In the genomic region with DNA sequence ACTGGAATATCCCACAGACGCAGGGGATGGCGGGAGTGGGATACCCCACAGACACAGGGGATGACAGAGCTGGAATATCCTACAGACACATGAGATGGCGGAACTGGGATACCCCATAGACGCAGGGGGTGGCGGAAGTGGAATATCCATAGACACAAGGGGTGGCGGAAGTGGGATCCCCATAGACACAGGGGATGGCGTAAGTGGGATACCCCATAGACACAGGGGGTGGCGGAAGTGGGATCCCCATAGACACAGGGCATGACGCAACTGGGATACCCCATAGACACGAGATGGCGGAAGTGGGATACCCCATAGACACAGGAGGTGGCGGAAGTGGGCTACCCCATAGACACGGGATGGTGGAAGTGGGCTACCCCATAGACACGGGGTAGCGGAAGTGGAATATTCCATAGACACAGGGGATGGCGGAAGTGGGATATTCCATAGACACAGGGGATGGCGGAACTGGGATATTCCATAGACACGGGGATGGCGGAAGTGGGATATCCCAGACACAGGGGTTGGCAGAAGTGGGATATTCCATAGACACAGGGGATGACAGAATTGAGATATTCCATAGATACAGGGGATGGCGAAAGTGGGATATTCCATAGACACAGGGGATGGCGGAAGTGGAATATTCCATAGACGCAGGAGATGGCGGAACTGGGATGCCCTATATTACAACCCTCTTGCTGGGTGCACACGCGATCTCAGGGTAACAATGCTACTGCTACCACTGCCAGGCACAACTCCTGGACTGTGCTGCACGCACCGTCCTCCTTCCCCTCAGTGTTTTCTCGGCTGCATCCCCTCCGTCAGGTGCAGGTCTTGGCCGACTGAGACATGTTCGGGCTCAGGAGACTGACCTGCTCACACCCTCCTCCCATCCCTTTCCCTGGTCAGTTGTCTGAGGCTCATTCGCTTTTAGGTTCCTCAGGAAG, we compare ENCODE assay signal across 18 cellular contexts. TPM values are rescaled to one million over a fixed set of nuclear protein-coding genes. Genes with fewer than 3 reads are reported as not detected.
DNase-seq lines count a peak whose midpoint lies in the region; ATAC-seq and TF ChIP-seq lines count a peak whose summit lies in the region.
"Had no signal": no experiment of that assay in that cellular context is flagged by ENCODE, and none has a peak within 500 bp of the region (broad histone marks: within the 10 kb centered on the region; RNA-seq: fewer than 3 reads in every experiment).

No MANE protein-coding gene starts in this region.

- H3K4ac ChIP-seq in neuronal stem cell (ENCODE audit: low read length) = no peak overlapping the region

- H3K9me3 Mint-ChIP-seq in Calu3 (ENCODE audit: low read depth, unreplicated experiment) = peaks cover 6% of the 10 kb centered on the region
- H3K9me3 Mint-ChIP-seq in activated CD4-positive, alpha-beta T cell treated with anti-CD3 and anti-CD28 coated beads, Interleukin-2, amount 10 ng/mL, durations not matched to agents 24 days and 14 days = peaks cover 5% of the 10 kb centered on the region
- peaks cover 12% of the 10 kb centered on the region for H3K9me3 Mint-ChIP-seq in activated CD8-positive, alpha-beta memory T cell treated with anti-CD3 and anti-CD28 coated beads, Interleukin-2, amount 10 ng/mL, durations not matched to agents 7 days and 5 days (ENCODE audit: low read depth)
- H3K9me3 Mint-ChIP-seq: CD4-positive, alpha-beta T cell; memory B cell had no signal

- peaks cover 21% of the 10 kb centered on the region for H3K79me1 ChIP-seq in neuronal stem cell (ENCODE audit: low read depth, low read length)

- no peak overlapping the region for H2AFZ ChIP-seq in neuronal stem cell (ENCODE audit: low read length)

- H2BK15ac ChIP-seq in neuronal stem cell (ENCODE audit: low read length) = no peak overlapping the region

- H3K36me3 ChIP-seq in breast epithelium = no peaks in the 10 kb centered on the region
- H3K36me3 ChIP-seq in neuronal stem cell (replicated peaks in 1 of 2; ENCODE audit: control insufficient read depth in 2 of 2, insufficient read depth in 2 of 2, low read length in 2 of 2) = peaks cover 23 to 84% of the 10 kb centered on the region in 2 donors

- BruUV-seq in Calu3 (replicated peaks; lab: Mats Ljungman, UMichigan) = no TSS peak

- H3K14ac ChIP-seq in neuronal stem cell (ENCODE audit: low read length) = no peak overlapping the region

- peaks cover 28% of the 10 kb centered on the region for H3K4me1 Mint-ChIP-seq in Calu3 (ENCODE audit: low read depth, unreplicated experiment)
- peaks cover 2% of the 10 kb centered on the region for H3K4me1 Mint-ChIP-seq in activated CD4-positive, alpha-beta T cell treated with anti-CD3 and anti-CD28 coated beads, Interleukin-2, amount 10 ng/mL, durations not matched to agents 24 days and 14 days
- H3K4me1 Mint-ChIP-seq in activated CD8-positive, alpha-beta memory T cell treated with anti-CD3 and anti-CD28 coated beads, Interleukin-2, amount 10 ng/mL, durations not matched to agents 7 days and 5 days = no peaks in the 10 kb centered on the region

- H2AK5ac ChIP-seq in neuronal stem cell (ENCODE audit: low read depth, low read length) = no peak overlapping the region

- no peak for TF ChIP-seq CTCF in Calu3 (IDR thresholded peaks at IDR 0.05; ENCODE audit: unreplicated experiment)
- no peak for TF ChIP-seq CTCF in LNCaP clone FGC (IDR thresholded peaks at IDR 0.05; ENCODE audit: control insufficient read depth, extremely low read depth, insufficient read depth)
- TF ChIP-seq CTCF in breast epithelium (IDR thresholded peaks at IDR 0.05) = no peak

- H3K9me3 ChIP-seq in breast epithelium (no peaks in the 10 kb centered on the region), neuronal stem cell (replicated peaks in 1 of 2; ENCODE audit: control insufficient read depth in 2 of 2, insufficient read depth in 1 of 2, low read depth in 1 of 2, low read length in 2 of 2) (peaks cover 14 to 27% of the 10 kb centered on the region in 2 donors)
- H3K9me3 ChIP-seq: neutrophil, psoas muscle, upper lobe of left lung had no signal

- H3K4me1 ChIP-seq in breast epithelium = peaks cover 0 to 4% of the 10 kb centered on the region in 2 donors
- H3K4me1 ChIP-seq in neuronal stem cell (ENCODE audit: control insufficient read depth in 2 of 2, insufficient read depth in 1 of 2, low read depth in 1 of 2, low read length in 2 of 2) = no peaks in the 10 kb centered on the region
- H3K4me1 ChIP-seq: psoas muscle had no signal

- intact Hi-C loops in Calu3 (cut with micrococcal nuclease; ENCODE audit: unreplicated experiment) = loop anchor here (5.0 kb wide), 1 partner anchor 49 kb away; the partner anchor contains the start of gene ZNF444
- intact Hi-C loops in breast epithelium (cut with DNase I; ENCODE audit: low total_unique reads) = no loop called here
- intact Hi-C loops in activated CD4-positive, alpha-beta T cell treated with anti-CD3 and anti-CD28 coated beads, Interleukin-2, amount 10 ng/mL, durations not matched to agents 24 days and 14 days (cut with micrococcal nuclease) = no loop called here

- no peaks in the 10 kb centered on the region for H3K27me3 Mint-ChIP-seq in Calu3 (ENCODE audit: unreplicated experiment)
- H3K27me3 Mint-ChIP-seq in activated CD4-positive, alpha-beta T cell treated with anti-CD3 and anti-CD28 coated beads, Interleukin-2, amount 10 ng/mL, durations not matched to agents 24 days and 14 days = no peaks in the 10 kb centered on the region
- H3K27me3 Mint-ChIP-seq in activated CD8-positive, alpha-beta memory T cell treated with anti-CD3 and anti-CD28 coated beads, Interleukin-2, amount 10 ng/mL, durations not matched to agents 7 days and 5 days = no peaks in the 10 kb centered on the region
- H3K27me3 Mint-ChIP-seq: activated naive CD8-positive, alpha-beta T cell; CD4-positive, alpha-beta T cell; memory B cell had no signal

- WGBS in neuronal stem cell (ENCODE audit: extremely low coverage in 2 of 2, insufficient read length in 2 of 2, insufficient replicate concordance in 1 of 2), 2 donors = no CpG with 5 or more reads among the region's 32 CpGs

- no peak overlapping the region for H3K4me2 ChIP-seq in neuronal stem cell (ENCODE audit: insufficient read depth, low read length, poor library complexity, severe bottlenecking)

- peak overlapping the region; percentile 91 for H3K27ac Mint-ChIP-seq in Calu3 (ENCODE audit: unreplicated experiment)
- H3K27ac Mint-ChIP-seq in activated CD4-positive, alpha-beta T cell treated with anti-CD3 and anti-CD28 coated beads, Interleukin-2, amount 10 ng/mL, durations not matched to agents 24 days and 14 days = no peak overlapping the region
- no peak overlapping the region for H3K27ac Mint-ChIP-seq in activated CD8-positive, alpha-beta memory T cell treated with anti-CD3 and anti-CD28 coated beads, Interleukin-2, amount 10 ng/mL, durations not matched to agents 7 days and 5 days
- H3K27ac Mint-ChIP-seq: activated naive CD8-positive, alpha-beta T cell; CD4-positive, alpha-beta T cell; memory B cell had no signal

- no peak overlapping the region for H4K91ac ChIP-seq in neuronal stem cell (ENCODE audit: low read depth, low read length, poor library complexity)

- ATAC-seq in GM18861 (IDR thresholded peaks at IDR 0.05; ENCODE audit: unreplicated experiment) = no peak
- no peak for ATAC-seq in activated CD8-positive, alpha-beta memory T cell treated with anti-CD3 and anti-CD28 coated beads, Interleukin-2, amount 10 ng/mL, durations not matched to agents 7 days and 5 days

- H3K4me3 Mint-ChIP-seq in Calu3 (ENCODE audit: low read depth, unreplicated experiment) = peak overlapping the region; percentile 66
- no peak overlapping the region for H3K4me3 Mint-ChIP-seq in activated CD4-positive, alpha-beta T cell treated with anti-CD3 and anti-CD28 coated beads, Interleukin-2, amount 10 ng/mL, durations not matched to agents 24 days and 14 days
- H3K4me3 Mint-ChIP-seq in activated CD8-positive, alpha-beta memory T cell treated with anti-CD3 and anti-CD28 coated beads, Interleukin-2, amount 10 ng/mL, durations not matched to agents 7 days and 5 days = no peak overlapping the region
- H3K4me3 Mint-ChIP-seq: activated naive CD8-positive, alpha-beta T cell; CD4-positive, alpha-beta T cell; memory B cell had no signal

- H3K27me3 ChIP-seq in breast epithelium = no peaks in the 10 kb centered on the region
- no peaks in the 10 kb centered on the region for H3K27me3 ChIP-seq in neuronal stem cell (ENCODE audit: control insufficient read depth in 3 of 3, insufficient read depth in 3 of 3, low read depth in 1 of 3, low read length in 3 of 3)
- H3K27me3 ChIP-seq: neutrophil, upper lobe of left lung had no signal

- H4K8ac ChIP-seq in neuronal stem cell (ENCODE audit: low read depth, low read length) = peak overlapping the region; percentile 29

- no peak overlapping the region for H3K23ac ChIP-seq in neuronal stem cell (ENCODE audit: low read depth, low read length, poor library complexity)

- peak overlapping the region; percentile 70 for H3K4me3 ChIP-seq in LNCaP clone FGC (ENCODE audit: low read depth, low read length)
- no peak overlapping the region for H3K4me3 ChIP-seq in breast epithelium
- H3K4me3 ChIP-seq in neuronal stem cell (ENCODE audit: low read length in 2 of 2) = no peak overlapping the region

- no peak for TF ChIP-seq POLR2A in breast epithelium (IDR thresholded peaks at IDR 0.05)

- H3K36me3 Mint-ChIP-seq in Calu3 (ENCODE audit: insufficient read depth, unreplicated experiment) = peaks cover 76% of the 10 kb centered on the region
- peaks cover 40% of the 10 kb centered on the region for H3K36me3 Mint-ChIP-seq in activated CD4-positive, alpha-beta T cell treated with anti-CD3 and anti-CD28 coated beads, Interleukin-2, amount 10 ng/mL, durations not matched to agents 24 days and 14 days (ENCODE audit: low read depth)
- H3K36me3 Mint-ChIP-seq in activated CD8-positive, alpha-beta memory T cell treated with anti-CD3 and anti-CD28 coated beads, Interleukin-2, amount 10 ng/mL, durations not matched to agents 7 days and 5 days = peaks cover 45% of the 10 kb centered on the region

- CTCF ChIA-PET in Calu3 (lab: Charles Lee) = no interaction called here
- CTCF ChIA-PET in activated CD8-positive, alpha-beta memory T cell treated with anti-CD3 and anti-CD28 coated beads, Interleukin-2, amount 10 ng/mL, durations not matched to agents 7 days and 5 days (lab: Charles Lee) = no interaction called here

- no peak overlapping the region for H3K18ac ChIP-seq in neuronal stem cell (ENCODE audit: low read length)

- peak overlapping the region; percentile 34 for H3K9ac ChIP-seq in neuronal stem cell (ENCODE audit: low read depth, low read length, poor library complexity)

- no peak overlapping the region for H2BK5ac ChIP-seq in neuronal stem cell (ENCODE audit: low read length)

- no peak overlapping the region for H2BK12ac ChIP-seq in neuronal stem cell (ENCODE audit: low read length)

- DNase-seq in Calu3 = no peak
- DNase-seq in LNCaP clone FGC (ENCODE audit: low read depth) = no peak
- no peak for DNase-seq in breast epithelium (ENCODE audit: low spot score in 2 of 2)
- no peak for DNase-seq in neuronal stem cell (ENCODE audit: low spot score)
- DNase-seq in activated CD4-positive, alpha-beta T cell treated with anti-CD3 and anti-CD28 coated beads, Interleukin-2, amount 10 ng/mL, durations not matched to agents 24 days and 14 days = no peak
- DNase-seq in NCI-H1105 treated with DMSO at 0.1 percent for 48 hours (lab: John Stamatoyannopoulos, UW) = no peak
- DNase-seq in activated CD8-positive, alpha-beta memory T cell treated with anti-CD3 and anti-CD28 coated beads, Interleukin-2, amount 10 ng/mL, durations not matched to agents 7 days and 5 days = no peak
- DNase-seq: CD4-positive, alpha-beta T cell; cerebellar nuclear complex; GDM1; head of caudate nucleus; kidney glomerular epithelial cell had no signal

- H3K27ac ChIP-seq in breast epithelium = peak overlapping the region; percentile 23 to 89
- no peak overlapping the region for H3K27ac ChIP-seq in neuronal stem cell (replicated peaks; ENCODE audit: low read length)
- H3K27ac ChIP-seq: neutrophil had no signal

- no peak overlapping the region for H2BK120ac ChIP-seq in neuronal stem cell (ENCODE audit: low read depth, low read length)

RNA-seq across cellular contexts. Expression of gene ZNF787, which starts 28.1 kb away (rescaled TPM):
- total RNA-seq in Calu3 (2022) (68.5 and 77.3 TPM in 2 replicates), breast epithelium (10 to 100 TPM; 10.2 to 11.1 (median 10.4) TPM)
- 37.4 TPM for polyA plus RNA-seq in neuronal stem cell (2013, experiment 1 of 2)
- 36.2 TPM for polyA plus RNA-seq in neuronal stem cell (2013, experiment 2 of 2)
- 36.4 and 37.0 TPM in 2 replicates for total RNA-seq in activated CD4-positive, alpha-beta T cell treated with anti-CD3 and anti-CD28 coated beads, Interleukin-2, amount 10 ng/mL, durations not matched to agents 24 days and 14 days
- total RNA-seq in activated CD8-positive, alpha-beta memory T cell treated with anti-CD3 and anti-CD28 coated beads, Interleukin-2, amount 10 ng/mL, durations not matched to agents 7 days and 5 days = 10 to 100 TPM; 34.7 to 36.7 TPM

RNA-seq across cellular contexts. Expression of gene ZNF444, which starts 48.1 kb away (rescaled TPM):
- total RNA-seq in Calu3 (2022) = 78.6 and 79.1 TPM in 2 replicates
- total RNA-seq in breast epithelium = 10 to 100 TPM; 13.9 to 38.5 (median 33.1) TPM
- polyA plus RNA-seq in neuronal stem cell (2013, experiment 1 of 2) = 37.6 TPM
- 37.2 TPM for polyA plus RNA-seq in neuronal stem cell (2013, experiment 2 of 2)
- 35.5 and 35.7 TPM in 2 replicates for total RNA-seq in activated CD4-positive, alpha-beta T cell treated with anti-CD3 and anti-CD28 coated beads, Interleukin-2, amount 10 ng/mL, durations not matched to agents 24 days and 14 days
- total RNA-seq in activated CD8-positive, alpha-beta memory T cell treated with anti-CD3 and anti-CD28 coated beads, Interleukin-2, amount 10 ng/mL, durations not matched to agents 7 days and 5 days = 10 to 100 TPM; 29.3 to 32.5 TPM
